Comparison of ENCODE assay signal across 26 cellular contexts in the genomic region with DNA sequence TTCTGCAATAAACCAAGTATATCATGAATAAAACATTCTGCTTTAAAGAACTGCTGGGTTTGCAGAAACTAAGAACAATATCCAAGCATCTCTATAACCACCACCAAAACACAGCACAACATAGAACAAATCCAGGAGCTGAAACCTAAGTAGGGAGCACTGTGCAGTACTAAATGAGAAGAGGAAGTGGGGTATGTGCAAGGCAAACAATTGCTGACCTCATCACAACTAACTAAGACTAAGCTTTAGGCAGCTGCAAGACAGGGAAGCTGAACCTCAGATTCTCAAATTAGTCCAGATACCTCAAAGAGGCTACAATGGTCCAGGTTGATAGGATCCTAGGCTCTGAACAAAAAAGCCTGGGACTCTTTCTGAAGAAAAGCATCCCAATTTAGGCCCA.
DNase-seq lines count a peak whose midpoint lies in the region; ATAC-seq and TF ChIP-seq lines count a peak whose summit lies in the region.
"Had no signal": no experiment of that assay in that cellular context is flagged by ENCODE, and none has a peak within 500 bp of the region (broad histone marks: within the 10 kb centered on the region; RNA-seq: fewer than 3 reads in every experiment).

No MANE protein-coding gene starts in this region.

- H3K4me3 ChIP-seq in mesendoderm (ENCODE audit: low read length): no peak overlapping the region
- H3K4me3 ChIP-seq: left lung, pancreas, right atrium auricular region, SJSA1, thyroid gland had no signal

- no peaks in the 10 kb centered on the region for H3K79me2 ChIP-seq in mesendoderm (ENCODE audit: control insufficient read depth, insufficient read depth, low read length)

- no peak overlapping the region for H3K27ac ChIP-seq in mesendoderm (ENCODE audit: low read depth, low read length)
- H3K27ac ChIP-seq: left lung, pancreas, right atrium auricular region, SJSA1, thyroid gland, WERI-Rb-1 had no signal

- H4K8ac ChIP-seq in mesendoderm (ENCODE audit: low read depth, low read length): no peak overlapping the region

- H3K4me1 Mint-ChIP-seq in natural killer cell: no peaks in the 10 kb centered on the region
- H3K4me1 Mint-ChIP-seq: activated naive CD8-positive, alpha-beta T cell treated with anti-CD3 and anti-CD28 coated beads, Interleukin-2, amount 10 ng/mL, durations not matched to agents 7 days and 5 days; nephron had no signal

- H3K18ac ChIP-seq in mesendoderm (ENCODE audit: low read length): no peak overlapping the region

- no peak overlapping the region for H3K56ac ChIP-seq in mesendoderm (ENCODE audit: low read length)

- peak overlapping the region; percentile 7 for H3K4ac ChIP-seq in mesendoderm (ENCODE audit: low read depth, low read length)

- H3K27me3 Mint-ChIP-seq in natural killer cell (ENCODE audit: low read depth in 2 of 2): no peaks in the 10 kb centered on the region
- H3K27me3 Mint-ChIP-seq: activated naive CD8-positive, alpha-beta T cell treated with anti-CD3 and anti-CD28 coated beads, Interleukin-2, amount 10 ng/mL, durations not matched to agents 7 days and 5 days; brain had no signal

- TF ChIP-seq CTCF in natural killer cell (IDR thresholded peaks at IDR 0.05): no peak

- no peak for ATAC-seq in natural killer cell
- ATAC-seq in GM18861 (IDR thresholded peaks at IDR 0.05; ENCODE audit: unreplicated experiment): no peak
- ATAC-seq: left lung; pancreas; stimulated activated naive CD8-positive, alpha-beta T cell treated with anti-CD3 and anti-CD28 coated beads, Interleukin-15, Interleukin-2, amounts not matched to agents 100 U/mL and 50 U/mL, for 24 hours had no signal

- H3K36me3 Mint-ChIP-seq in natural killer cell: no peaks in the 10 kb centered on the region
- H3K36me3 Mint-ChIP-seq: activated naive CD8-positive, alpha-beta T cell treated with anti-CD3 and anti-CD28 coated beads, Interleukin-2, amount 10 ng/mL, durations not matched to agents 7 days and 5 days; brain had no signal

- H3K4me3 Mint-ChIP-seq in natural killer cell: no peak overlapping the region
- H3K4me3 Mint-ChIP-seq: activated naive CD8-positive, alpha-beta T cell treated with anti-CD3 and anti-CD28 coated beads, Interleukin-2, amount 10 ng/mL, durations not matched to agents 7 days and 5 days; brain; nephron had no signal

- no peak overlapping the region for H2AK5ac ChIP-seq in mesendoderm (ENCODE audit: low read length)

- no peak overlapping the region for H2BK5ac ChIP-seq in mesendoderm (ENCODE audit: low read length)

- H3K9ac ChIP-seq in mesendoderm (ENCODE audit: low read length): no peak overlapping the region

- no peak overlapping the region for H3K27ac Mint-ChIP-seq in natural killer cell
- H3K27ac Mint-ChIP-seq: activated naive CD8-positive, alpha-beta T cell treated with anti-CD3 and anti-CD28 coated beads, Interleukin-2, amount 10 ng/mL, durations not matched to agents 7 days and 5 days; activated T-helper 2 cell treated with anti-CD3 and anti-CD28 coated beads, Interferon-gamma antibody, Interleukin-2, Interleukin-4, amounts not matched to agents 10 μg/mL and 5 μg/mL and 100 μg/mL, durations not matched to agents 14 hours and 24 hours and 36 hours; brain; nephron had no signal

- H4K5ac ChIP-seq in mesendoderm (ENCODE audit: low read length): no peak overlapping the region

- H3K27me3 ChIP-seq in mesendoderm (ENCODE audit: insufficient read depth, low read length, poor library complexity): no peaks in the 10 kb centered on the region
- H3K27me3 ChIP-seq: left lung, pancreas, right atrium auricular region, SJSA1, thyroid gland had no signal

- H3K23ac ChIP-seq in mesendoderm (ENCODE audit: low read length): no peak overlapping the region

- no peak overlapping the region for H3K4me2 ChIP-seq in mesendoderm (ENCODE audit: low read length)

- intact Hi-C loops in natural killer cell (cut with micrococcal nuclease): no loop called here

- no peak overlapping the region for H2BK15ac ChIP-seq in mesendoderm (replicated peaks; ENCODE audit: low read depth)

- peaks cover 4 to 10% of the 10 kb centered on the region in 2 donors for H3K9me3 Mint-ChIP-seq in natural killer cell
- H3K9me3 Mint-ChIP-seq: activated naive CD8-positive, alpha-beta T cell treated with anti-CD3 and anti-CD28 coated beads, Interleukin-2, amount 10 ng/mL, durations not matched to agents 7 days and 5 days; activated T-helper 2 cell treated with anti-CD3 and anti-CD28 coated beads, Interferon-gamma antibody, Interleukin-2, Interleukin-4, amounts not matched to agents 10 μg/mL and 5 μg/mL and 100 μg/mL, durations not matched to agents 14 hours and 24 hours and 36 hours; brain; nephron had no signal

- DNase-seq in NCI-H146 treated with DMSO at 0.1 percent for 48 hours (lab: John Stamatoyannopoulos, UW; ENCODE audit: unreplicated experiment) (peak; percentile 8), NCI-H146 (lab: John Stamatoyannopoulos, UW) (no peak), HT1080 (ENCODE audit: low read depth) (peak; percentile 39), OCI-M1 (lab: John Stamatoyannopoulos, UW) (peak; percentile 60), mesendoderm (no peak), GOT3 (lab: John Stamatoyannopoulos, UW) (no peak), natural killer cell (no peak)
- DNase-seq: activated CD8-positive, alpha-beta memory T cell treated with anti-CD3 and anti-CD28 coated beads, Interleukin-2, amount 50 U/mL, for 48 hours; activated naive CD8-positive, alpha-beta T cell treated with anti-CD3 and anti-CD28 coated beads, Interleukin-2, amount 10 ng/mL, durations not matched to agents 7 days and 5 days; effector CD4-positive, alpha-beta T cell; erythroblast; foreskin fibroblast; left lung; NCI-H1417 treated with DMSO at 0.1 percent for 48 hours; NCI-H748 treated with DMSO at 0.1 percent for 48 hours; pancreas; stimulated activated CD4-positive, alpha-beta T cell treated with anti-CD3 and anti-CD28 coated beads, Interleukin-4, amount 100 ng/mL, for 24 hours; stimulated activated naive CD8-positive, alpha-beta T cell treated with anti-CD3 and anti-CD28 coated beads, Interleukin-15, Interleukin-2, amounts not matched to agents 100 U/mL and 50 U/mL, for 24 hours; thyroid gland; WERI-Rb-1 had no signal

- H3K79me1 ChIP-seq in mesendoderm (ENCODE audit: low read length): no peaks in the 10 kb centered on the region

- no peaks in the 10 kb centered on the region for H3K36me3 ChIP-seq in mesendoderm (ENCODE audit: control insufficient read depth, insufficient read depth, low read length)
- H3K36me3 ChIP-seq: left lung, pancreas, right atrium auricular region, SJSA1, thyroid gland, WERI-Rb-1 had no signal

- H3K4me1 ChIP-seq in mesendoderm (ENCODE audit: control insufficient read depth, low read depth, low read length): no peaks in the 10 kb centered on the region
- H3K4me1 ChIP-seq: left lung, pancreas, right atrium auricular region, SJSA1, thyroid gland had no signal

- H2BK120ac ChIP-seq in mesendoderm (ENCODE audit: low read depth, low read length): no peak overlapping the region

Comparison
In these comparisons a context has a peak if more than half of its experiments do, and no peak if none do; other contexts are left out.
1. DNase-seq: peak in NCI-H146 treated with DMSO at 0.1 percent for 48 hours (single experiment), HT1080 (single experiment) and OCI-M1 (single experiment); none in NCI-H146 (single experiment), mesendoderm (single experiment), GOT3 (single experiment) and natural killer cell (single experiment).